ENCODE assay signal across 34 cellular contexts in genomic region chr2:78564666-78565065, GRCh38.
"Had no signal": no experiment of that assay in that cellular context is flagged by ENCODE, and none has a peak within 500 bp of the region (broad histone marks: within the 10 kb centered on the region; RNA-seq: fewer than 3 reads in every experiment).

No MANE protein-coding gene starts in this region.

- DNase-seq: Karpas-422, Kasumi-1, KG1, MG63, MM.1S, MV-4-11, NCI-H1048, NCI-H1092, NCI-H1092 treated with DMSO at 0.1 percent for 48 hours, NCI-H1105, NCI-H1105 treated with DMSO at 0.1 percent for 48 hours, NCI-H1417 treated with DMSO at 0.1 percent for 48 hours, NCI-H1436, NCI-H1436 treated with DMSO at 0.1 percent for 48 hours, NCI-H146, NCI-H1694, NCI-H1694 treated with DMSO at 0.1 percent for 48 hours, NCI-H187, NCI-H187 treated with DMSO at 0.1 percent for 48 hours, NCI-H1930, NCI-H2029, NCI-H2029 treated with DMSO at 0.1 percent for 48 hours, NCI-H2081 treated with DMSO at 0.1 percent for 48 hours, NCI-H2107, NCI-H2171, NCI-H2171 treated with DMSO at 0.1 percent for 48 hours, NCI-H2227 treated with DMSO at 0.1 percent for 48 hours, NCI-H226, NCI-H345, NCI-H446, NCI-H446 treated with DMSO at 0.1 percent for 48 hours, NCI-H510A, NCI-H510A treated with DMSO at 0.1 percent for 48 hours, NCI-H524 had no signal
